In the genomic region with DNA sequence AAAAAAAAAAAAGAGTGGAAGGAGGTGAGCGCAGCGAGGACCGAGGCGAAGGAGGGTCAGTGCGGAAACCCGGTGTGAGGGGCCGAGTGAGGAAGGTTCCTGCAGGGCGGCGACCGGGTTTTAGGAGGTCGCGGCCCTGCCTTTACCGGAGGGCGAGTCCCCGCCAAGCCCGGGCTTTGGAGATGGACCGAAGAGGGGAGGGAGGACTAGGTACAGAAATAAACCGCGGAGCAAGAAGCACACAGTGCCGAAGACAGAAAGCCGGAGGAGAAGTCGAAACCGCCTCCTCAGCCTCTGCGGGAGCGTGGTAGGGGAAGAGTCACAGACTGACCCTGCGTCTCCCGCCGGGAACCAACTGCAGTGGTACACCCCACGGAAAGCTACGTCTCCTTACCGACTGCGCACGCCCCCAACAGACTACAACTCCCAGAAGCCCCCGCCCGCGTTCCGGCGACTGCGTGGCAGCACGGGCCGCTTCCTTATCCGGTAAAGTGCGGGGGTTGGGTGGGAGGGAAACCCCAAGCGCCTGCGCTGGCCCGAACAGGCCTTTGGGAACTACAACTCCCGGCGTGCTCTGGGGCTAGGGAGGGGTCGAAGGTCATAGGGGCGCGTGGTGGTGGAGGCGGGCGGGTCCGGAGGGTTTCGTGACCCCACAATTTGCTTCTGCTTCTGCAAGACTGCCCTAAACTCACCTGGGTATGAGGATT, we compare ENCODE assay signal across 1 cellular context.
TF ChIP-seq lines count a peak whose summit lies in the region.

Gene NFXL1 (minus strand): TSS at position 365 of the 707 bp plus-strand sequence. CDS start 380 bp downstream, outside the sequence.

TF ChIP-seq in HepG2, 621 proteins besides CTCF, POLR2A, EP300 and RAD21 (continued from another document and continues in another):
- no peak for TF ChIP-seq AKNA (CRISPR knock-in tag; IDR thresholded peaks at IDR 0.05; ENCODE audit: borderline replicate concordance)
- TF ChIP-seq, protein P1, sequence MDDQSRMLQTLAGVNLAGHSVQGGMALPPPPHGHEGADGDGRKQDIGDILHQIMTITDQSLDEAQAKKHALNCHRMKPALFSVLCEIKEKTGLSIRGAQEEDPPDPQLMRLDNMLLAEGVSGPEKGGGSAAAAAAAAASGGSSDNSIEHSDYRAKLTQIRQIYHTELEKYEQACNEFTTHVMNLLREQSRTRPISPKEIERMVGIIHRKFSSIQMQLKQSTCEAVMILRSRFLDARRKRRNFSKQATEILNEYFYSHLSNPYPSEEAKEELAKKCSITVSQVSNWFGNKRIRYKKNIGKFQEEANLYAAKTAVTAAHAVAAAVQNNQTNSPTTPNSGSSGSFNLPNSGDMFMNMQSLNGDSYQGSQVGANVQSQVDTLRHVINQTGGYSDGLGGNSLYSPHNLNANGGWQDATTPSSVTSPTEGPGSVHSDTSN (CRISPR knock-in tag; IDR thresholded peaks at IDR 0.05; ENCODE audit: borderline replicate concordance) = no peak
- peak; percentile 38; the same call in 1 of the 2 replicates for TF ChIP-seq YEATS2 (CRISPR knock-in tag; IDR thresholded peaks at IDR 0.05; ENCODE audit: borderline replicate concordance)
- TF ChIP-seq NRL (CRISPR knock-in tag; IDR thresholded peaks at IDR 0.05; ENCODE audit: borderline replicate concordance) = peak; percentile 55; the same call in 1 of the 2 replicates
- TF ChIP-seq JUND (CRISPR knock-in tag; IDR thresholded peaks at IDR 0.05) = no peak
- TF ChIP-seq ZNF816 (CRISPR knock-in tag; IDR thresholded peaks at IDR 0.05; ENCODE audit: borderline replicate concordance) = no peak
- TF ChIP-seq KDM6A (CRISPR knock-in tag; IDR thresholded peaks at IDR 0.05; ENCODE audit: low read depth) = no peak
- TF ChIP-seq CREB1 (IDR thresholded peaks at IDR 0.05) = peak; percentile 64
- peak; percentile 96 for TF ChIP-seq CREB1 (CRISPR knock-in tag; IDR thresholded peaks at IDR 0.05)
- TF ChIP-seq ZMYM2 (CRISPR knock-in tag; IDR thresholded peaks at IDR 0.05) = 0 out of 2 replicates have a peak, but pooled peaks have one; percentile 36
- no peak for TF ChIP-seq NFE2L2 (IDR thresholded peaks at IDR 0.05; ENCODE audit: low read length)
- TF ChIP-seq KMT2B (CRISPR knock-in tag; IDR thresholded peaks at IDR 0.05) = peak; percentile 87
- 0 out of 2 replicates have a peak, but pooled peaks have one; percentile 17 for TF ChIP-seq ZNF772 (CRISPR knock-in tag; IDR thresholded peaks at IDR 0.05)
- 0 out of 2 replicates have a peak, but pooled peaks have one; percentile 37 for TF ChIP-seq BRCA1 (CRISPR knock-in tag; IDR thresholded peaks at IDR 0.05)
- TF ChIP-seq SKI (IDR thresholded peaks at IDR 0.05; ENCODE audit: partially characterized antibody) = peak; percentile 41
- TF ChIP-seq ZNF770 (CRISPR knock-in tag; IDR thresholded peaks at IDR 0.05) = peak; percentile 34; the same call in 1 of the 2 replicates
- no peak for TF ChIP-seq DR1 (CRISPR knock-in tag; IDR thresholded peaks at IDR 0.05)
- TF ChIP-seq HOXA5 (CRISPR knock-in tag; IDR thresholded peaks at IDR 0.05) = no peak
- no peak for TF ChIP-seq MAZ (IDR thresholded peaks at IDR 0.05; ENCODE audit: borderline replicate concordance, low read depth, low read length)
- TF ChIP-seq MAZ (CRISPR knock-in tag; IDR thresholded peaks at IDR 0.05; ENCODE audit: low read depth) = 0 out of 2 replicates have a peak, but pooled peaks have one; percentile 53
- peak; percentile 65 for TF ChIP-seq ZNF350 (CRISPR knock-in tag; IDR thresholded peaks at IDR 0.05; ENCODE audit: borderline replicate concordance, low read depth)
- TF ChIP-seq LCORL (IDR thresholded peaks at IDR 0.05) = no peak
- TF ChIP-seq LCORL (CRISPR knock-in tag; IDR thresholded peaks at IDR 0.05) = peak; percentile 60
- no peak for TF ChIP-seq ZNF256 (CRISPR knock-in tag; conservative IDR thresholded peaks at IDR 0.05)
- no peak for TF ChIP-seq SMARCC2 (IDR thresholded peaks at IDR 0.05)
- TF ChIP-seq, protein P2, sequence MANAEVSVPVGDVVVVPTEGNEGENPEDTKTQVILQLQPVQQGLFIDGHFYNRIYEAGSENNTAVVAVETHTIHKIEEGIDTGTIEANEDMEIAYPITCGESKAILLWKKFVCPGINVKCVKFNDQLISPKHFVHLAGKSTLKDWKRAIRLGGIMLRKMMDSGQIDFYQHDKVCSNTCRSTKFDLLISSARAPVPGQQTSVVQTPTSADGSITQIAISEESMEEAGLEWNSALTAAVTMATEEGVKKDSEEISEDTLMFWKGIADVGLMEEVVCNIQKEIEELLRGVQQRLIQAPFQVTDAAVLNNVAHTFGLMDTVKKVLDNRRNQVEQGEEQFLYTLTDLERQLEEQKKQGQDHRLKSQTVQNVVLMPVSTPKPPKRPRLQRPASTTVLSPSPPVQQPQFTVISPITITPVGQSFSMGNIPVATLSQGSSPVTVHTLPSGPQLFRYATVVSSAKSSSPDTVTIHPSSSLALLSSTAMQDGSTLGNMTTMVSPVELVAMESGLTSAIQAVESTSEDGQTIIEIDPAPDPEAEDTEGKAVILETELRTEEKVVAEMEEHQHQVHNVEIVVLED (CRISPR knock-in tag; IDR thresholded peaks at IDR 0.05; ENCODE audit: borderline replicate concordance) = peak; percentile 91
- TF ChIP-seq RORA (CRISPR knock-in tag; IDR thresholded peaks at IDR 0.05) = no peak
- no peak for TF ChIP-seq ZNF747 (CRISPR knock-in tag; IDR thresholded peaks at IDR 0.05; ENCODE audit: borderline replicate concordance)
- TF ChIP-seq XBP1 (CRISPR knock-in tag; IDR thresholded peaks at IDR 0.05) = peak; percentile 80; the same call in 1 of the 2 replicates
- TF ChIP-seq HCFC1 (IDR thresholded peaks at IDR 0.05; ENCODE audit: low read depth, low read length) = peak; percentile 91
- TF ChIP-seq, protein P3, sequence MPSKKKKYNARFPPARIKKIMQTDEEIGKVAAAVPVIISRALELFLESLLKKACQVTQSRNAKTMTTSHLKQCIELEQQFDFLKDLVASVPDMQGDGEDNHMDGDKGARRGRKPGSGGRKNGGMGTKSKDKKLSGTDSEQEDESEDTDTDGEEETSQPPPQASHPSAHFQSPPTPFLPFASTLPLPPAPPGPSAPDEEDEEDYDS (CRISPR knock-in tag; IDR thresholded peaks at IDR 0.05) = peak; percentile 32; the same call in 1 of the 2 replicates
- peak; percentile 19 for TF ChIP-seq RXRA (CRISPR knock-in tag; IDR thresholded peaks at IDR 0.05)
- TF ChIP-seq MIXL1 (CRISPR knock-in tag; IDR thresholded peaks at IDR 0.05) = no peak
- TF ChIP-seq SOX13 (IDR thresholded peaks at IDR 0.05) = no peak
- peak in 1 of 2 experiments; percentile 33; a peak in 1 of 4 replicates for TF ChIP-seq SOX13 (CRISPR knock-in tag; conservative IDR thresholded peaks at IDR 0.05 in 1 of 2, IDR thresholded peaks at IDR 0.05 in 1 of 2)
- peak; percentile 47; the same call in 1 of the 2 replicates for TF ChIP-seq TBX2 (CRISPR knock-in tag; IDR thresholded peaks at IDR 0.05; ENCODE audit: borderline replicate concordance)
- TF ChIP-seq PHB2 (IDR thresholded peaks at IDR 0.05; ENCODE audit: partially characterized antibody) = no peak
- TF ChIP-seq, protein P4, sequence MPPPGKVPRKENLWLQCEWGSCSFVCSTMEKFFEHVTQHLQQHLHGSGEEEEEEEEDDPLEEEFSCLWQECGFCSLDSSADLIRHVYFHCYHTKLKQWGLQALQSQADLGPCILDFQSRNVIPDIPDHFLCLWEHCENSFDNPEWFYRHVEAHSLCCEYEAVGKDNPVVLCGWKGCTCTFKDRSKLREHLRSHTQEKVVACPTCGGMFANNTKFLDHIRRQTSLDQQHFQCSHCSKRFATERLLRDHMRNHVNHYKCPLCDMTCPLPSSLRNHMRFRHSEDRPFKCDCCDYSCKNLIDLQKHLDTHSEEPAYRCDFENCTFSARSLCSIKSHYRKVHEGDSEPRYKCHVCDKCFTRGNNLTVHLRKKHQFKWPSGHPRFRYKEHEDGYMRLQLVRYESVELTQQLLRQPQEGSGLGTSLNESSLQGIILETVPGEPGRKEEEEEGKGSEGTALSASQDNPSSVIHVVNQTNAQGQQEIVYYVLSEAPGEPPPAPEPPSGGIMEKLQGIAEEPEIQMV (CRISPR knock-in tag; IDR thresholded peaks at IDR 0.05; ENCODE audit: low read depth) = 0 out of 2 replicates have a peak, but pooled peaks have one; percentile 10
